1 cellular context compared by ENCODE assay signal in the genomic region with DNA sequence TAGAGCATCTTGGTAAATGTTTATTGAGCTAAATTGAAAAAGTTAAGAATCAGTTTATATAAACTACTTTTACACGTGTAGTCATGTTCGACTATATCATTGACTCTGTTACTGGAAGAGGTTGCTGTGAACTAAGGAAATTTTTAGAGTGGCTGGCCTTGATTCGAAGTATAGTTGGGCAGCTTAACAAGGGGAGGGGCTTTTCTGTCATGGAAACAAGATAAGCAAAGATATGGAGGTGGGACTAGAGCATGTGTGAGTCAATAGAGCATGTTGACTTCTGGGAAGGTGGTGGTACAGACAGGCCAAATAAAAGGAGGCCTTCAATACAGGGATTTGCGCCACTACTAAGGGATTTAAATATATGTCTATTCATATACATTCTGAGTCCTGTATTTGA.
TF ChIP-seq lines count a peak whose summit lies in the region.

No MANE protein-coding gene starts in this region.

TF ChIP-seq in GM23338, 12 proteins besides CTCF, POLR2A, EP300 and RAD21 (continued from another document):
- TF ChIP-seq, protein P1, sequence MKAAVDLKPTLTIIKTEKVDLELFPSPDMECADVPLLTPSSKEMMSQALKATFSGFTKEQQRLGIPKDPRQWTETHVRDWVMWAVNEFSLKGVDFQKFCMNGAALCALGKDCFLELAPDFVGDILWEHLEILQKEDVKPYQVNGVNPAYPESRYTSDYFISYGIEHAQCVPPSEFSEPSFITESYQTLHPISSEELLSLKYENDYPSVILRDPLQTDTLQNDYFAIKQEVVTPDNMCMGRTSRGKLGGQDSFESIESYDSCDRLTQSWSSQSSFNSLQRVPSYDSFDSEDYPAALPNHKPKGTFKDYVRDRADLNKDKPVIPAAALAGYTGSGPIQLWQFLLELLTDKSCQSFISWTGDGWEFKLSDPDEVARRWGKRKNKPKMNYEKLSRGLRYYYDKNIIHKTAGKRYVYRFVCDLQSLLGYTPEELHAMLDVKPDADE (IDR thresholded peaks at IDR 0.05): no peak
TF ChIP-seq in GM23338: peak in this region for 0.
